Comparison of ENCODE assay signal across 29 cellular contexts in genomic region chr3:126111126-126111551, GRCh38. TPM values are rescaled to one million over a fixed set of nuclear protein-coding genes. Genes with fewer than 3 reads are reported as not detected.
DNase-seq lines count a peak whose midpoint lies in the region; ATAC-seq and TF ChIP-seq lines count a peak whose summit lies in the region.
"Had no signal": no experiment of that assay in that cellular context is flagged by ENCODE, and none has a peak within 500 bp of the region (broad histone marks: within the 10 kb centered on the region; RNA-seq: fewer than 3 reads in every experiment).

No MANE protein-coding gene starts in this region.

- no peak overlapping the region for H3K4me2 ChIP-seq in neuronal stem cell (ENCODE audit: insufficient read depth, low read length, poor library complexity, severe bottlenecking)
- H3K4me2 ChIP-seq: smooth muscle cell had no signal

- H3K36me3 ChIP-seq in right atrium auricular region = no peaks in the 10 kb centered on the region
- no peaks in the 10 kb centered on the region for H3K36me3 ChIP-seq in endodermal cell (ENCODE audit: control insufficient read depth, insufficient read depth, low read length)
- H3K36me3 ChIP-seq in neuronal stem cell (replicated peaks in 1 of 2; ENCODE audit: control insufficient read depth in 2 of 2, insufficient read depth in 2 of 2, low read length in 2 of 2) = no peaks in the 10 kb centered on the region
- H3K36me3 ChIP-seq: esophagus squamous epithelium, HAP-1 had no signal

- H3K4me3 ChIP-seq in right atrium auricular region (no peak overlapping the region), endodermal cell (ENCODE audit: low read length) (no peak overlapping the region), neuronal stem cell (ENCODE audit: low read length in 2 of 2) (no peak overlapping the region)
- H3K4me3 ChIP-seq: esophagus squamous epithelium, HAP-1, heart left ventricle, pancreas, smooth muscle cell, thoracic aorta had no signal

- H3K4me3 Mint-ChIP-seq in endodermal cell = no peak overlapping the region
- H3K4me3 Mint-ChIP-seq: activated CD8-positive, alpha-beta T cell treated with anti-CD3 and anti-CD28 coated beads, Interleukin-2, amount 10 ng/mL, durations not matched to agents 7 days and 5 days; activated naive CD4-positive, alpha-beta T cell treated with anti-CD3 and anti-CD28 coated beads for 36 hours; activated T-cell treated with anti-CD3 and anti-CD28 coated beads, Interleukin-2, amount 50 U/mL, for 4 hours; dendritic cell treated with granulocyte-macrophage colony-stimulating factor and Interleukin-4, amounts not matched to agents 40 ng/mL and 50 ng/mL, for 4 days; naive thymus-derived CD8-positive, alpha-beta T cell had no signal

- no peaks in the 10 kb centered on the region for H3K36me3 Mint-ChIP-seq in endodermal cell (ENCODE audit: low read depth)
- H3K36me3 Mint-ChIP-seq: naive thymus-derived CD8-positive, alpha-beta T cell had no signal

- H3K23ac ChIP-seq in neuronal stem cell (ENCODE audit: low read depth, low read length, poor library complexity) = no peak overlapping the region

- H3K27ac Mint-ChIP-seq in endodermal cell = no peak overlapping the region
- H3K27ac Mint-ChIP-seq: activated CD8-positive, alpha-beta T cell treated with anti-CD3 and anti-CD28 coated beads, Interleukin-2, amount 10 ng/mL, durations not matched to agents 7 days and 5 days; activated naive CD4-positive, alpha-beta T cell treated with anti-CD3 and anti-CD28 coated beads for 36 hours; dendritic cell treated with granulocyte-macrophage colony-stimulating factor and Interleukin-4, amounts not matched to agents 40 ng/mL and 50 ng/mL, for 4 days; naive thymus-derived CD8-positive, alpha-beta T cell had no signal

- no peak overlapping the region for H2BK15ac ChIP-seq in neuronal stem cell (ENCODE audit: low read length)

- no peak overlapping the region for H3K14ac ChIP-seq in neuronal stem cell (ENCODE audit: low read length)

- H3K79me1 ChIP-seq in neuronal stem cell (ENCODE audit: low read depth, low read length) = no peaks in the 10 kb centered on the region

- no peaks in the 10 kb centered on the region for H3K27me3 Mint-ChIP-seq in endodermal cell (ENCODE audit: insufficient read depth)
- H3K27me3 Mint-ChIP-seq: dendritic cell treated with granulocyte-macrophage colony-stimulating factor and Interleukin-4, amounts not matched to agents 40 ng/mL and 50 ng/mL, for 4 days had no signal

- DNase-seq in right atrium auricular region (ENCODE audit: low spot score) (peak; percentile 46), Right ventricle myocardium inferior (ENCODE audit: missing footprints) (no peak), endodermal cell (peak; percentile 23), neuronal stem cell (ENCODE audit: low spot score) (no peak), ureter (ENCODE audit: low spot score) (peak; percentile 38), NCI-H2196 (lab: John Stamatoyannopoulos, UW; ENCODE audit: unreplicated experiment) (no peak)
- DNase-seq: activated CD4-positive, alpha-beta T cell treated with anti-CD3 and anti-CD28 coated beads for 1 hour; activated CD8-positive, alpha-beta T cell treated with anti-CD3 and anti-CD28 coated beads, Interleukin-2, amount 10 ng/mL, durations not matched to agents 7 days and 5 days; activated naive CD4-positive, alpha-beta T cell treated with anti-CD3 and anti-CD28 coated beads for 36 hours; activated T-cell treated with anti-CD3 and anti-CD28 coated beads, Interleukin-2, amount 50 U/mL, for 4 hours; central memory CD4-positive, alpha-beta T cell; esophagus squamous epithelium; foreskin keratinocyte; heart left ventricle; kidney glomerular epithelial cell; NCI-H1417 treated with DMSO at 0.1 percent for 48 hours; NCI-H2029 treated with DMSO at 0.1 percent for 48 hours; NCI-H226; NCI-H748 treated with DMSO at 0.1 percent for 48 hours; Right ventricle myocardium superior; stimulated activated CD4-positive, alpha-beta T cell treated with anti-CD3 and anti-CD28 coated beads, Interleukin-1b, Interleukin-23, amount 100 ng/mL, for 48 hours; stimulated activated naive CD4-positive, alpha-beta T cell treated with Interleukin-2 at 50 U/mL for 16 hours had no signal

- no peak overlapping the region for H3K4ac ChIP-seq in neuronal stem cell (ENCODE audit: low read length)

- H3K4me1 Mint-ChIP-seq in endodermal cell = no peaks in the 10 kb centered on the region
- H3K4me1 Mint-ChIP-seq: naive thymus-derived CD8-positive, alpha-beta T cell had no signal

- H3K9me3 ChIP-seq in right atrium auricular region = no peaks in the 10 kb centered on the region
- no peaks in the 10 kb centered on the region for H3K9me3 ChIP-seq in endodermal cell (ENCODE audit: control insufficient read depth, low read length)
- no peaks in the 10 kb centered on the region for H3K9me3 ChIP-seq in neuronal stem cell (replicated peaks in 1 of 2; ENCODE audit: control insufficient read depth in 2 of 2, insufficient read depth in 1 of 2, low read depth in 1 of 2, low read length in 2 of 2)
- H3K9me3 ChIP-seq: esophagus squamous epithelium, HAP-1, heart left ventricle, pancreas, thoracic aorta had no signal

- H2BK5ac ChIP-seq in neuronal stem cell (ENCODE audit: low read length) = peak overlapping the region; percentile 62

- ATAC-seq in Right ventricle myocardium inferior (no peak), HG03354 (IDR thresholded peaks at IDR 0.05; ENCODE audit: poor library complexity, severe bottlenecking, unreplicated experiment) (no peak)
- ATAC-seq: activated CD8-positive, alpha-beta T cell treated with anti-CD3 and anti-CD28 coated beads, Interleukin-2, amount 10 ng/mL, durations not matched to agents 7 days and 5 days; activated T-cell treated with anti-CD3 and anti-CD28 coated beads, Interleukin-2, amount 50 U/mL, for 4 hours; foreskin keratinocyte; heart left ventricle; naive thymus-derived CD8-positive, alpha-beta T cell; pancreas had no signal

- no peak overlapping the region for H2BK12ac ChIP-seq in neuronal stem cell (ENCODE audit: low read length)

- no peak for TF ChIP-seq CTCF in right atrium auricular region (IDR thresholded peaks at IDR 0.05)
- no peak for TF ChIP-seq CTCF in endodermal cell (conservative IDR thresholded peaks at IDR 0.05)

- no peaks in the 10 kb centered on the region for H3K4me1 ChIP-seq in right atrium auricular region
- H3K4me1 ChIP-seq in endodermal cell (ENCODE audit: control insufficient read depth, insufficient read depth, low read length) = no peaks in the 10 kb centered on the region
- peaks cover 13 to 15% of the 10 kb centered on the region in 2 donors for H3K4me1 ChIP-seq in neuronal stem cell (ENCODE audit: control insufficient read depth in 2 of 2, insufficient read depth in 1 of 2, low read depth in 1 of 2, low read length in 2 of 2)
- H3K4me1 ChIP-seq: esophagus squamous epithelium, foreskin keratinocyte, HAP-1, heart left ventricle, pancreas had no signal

- H3K18ac ChIP-seq in neuronal stem cell (ENCODE audit: low read length) = peak overlapping the region; percentile 38

- no peak overlapping the region for H3K27ac ChIP-seq in right atrium auricular region
- no peak overlapping the region for H3K27ac ChIP-seq in endodermal cell (ENCODE audit: low read depth, low read length)
- H3K27ac ChIP-seq in neuronal stem cell (replicated peaks; ENCODE audit: low read length) = no peak overlapping the region
- H3K27ac ChIP-seq: esophagus squamous epithelium, foreskin keratinocyte, heart left ventricle, pancreas, thoracic aorta had no signal

- 91 to 97% methylated on average over 6 to 10 of the region's 10 CpGs for WGBS in endodermal cell (ENCODE audit: insufficient coverage in 1 of 2, insufficient read length in 1 of 2), 2 experiments
- WGBS in neuronal stem cell (ENCODE audit: extremely low coverage in 2 of 2, insufficient read length in 2 of 2, insufficient replicate concordance in 1 of 2), 2 donors = no CpG with 5 or more reads among the region's 10 CpGs

- H3K27me3 ChIP-seq in right atrium auricular region (no peaks in the 10 kb centered on the region), endodermal cell (ENCODE audit: control insufficient read depth, insufficient read depth, low read length, poor library complexity, severe bottlenecking) (no peaks in the 10 kb centered on the region), neuronal stem cell (ENCODE audit: control insufficient read depth in 3 of 3, insufficient read depth in 3 of 3, low read depth in 1 of 3, low read length in 3 of 3) (peaks cover 0 to 24% (median 0%) of the 10 kb centered on the region in 3 experiments)
- H3K27me3 ChIP-seq: esophagus squamous epithelium, foreskin keratinocyte, heart left ventricle, pancreas had no signal

- intact Hi-C loops in Right ventricle myocardium inferior (cut with DNase I) = no loop called here

- no peaks in the 10 kb centered on the region for H3K9me3 Mint-ChIP-seq in endodermal cell
- H3K9me3 Mint-ChIP-seq: activated naive CD4-positive, alpha-beta T cell treated with anti-CD3 and anti-CD28 coated beads for 36 hours; activated T-cell treated with anti-CD3 and anti-CD28 coated beads, Interleukin-2, amount 50 U/mL, for 4 hours; dendritic cell treated with granulocyte-macrophage colony-stimulating factor and Interleukin-4, amounts not matched to agents 40 ng/mL and 50 ng/mL, for 4 days; naive thymus-derived CD8-positive, alpha-beta T cell had no signal

- H4K91ac ChIP-seq in neuronal stem cell (ENCODE audit: low read depth, low read length, poor library complexity) = no peak overlapping the region

- H3K9ac ChIP-seq in endodermal cell (ENCODE audit: extremely low read depth, low read length, poor library complexity, severe bottlenecking) (no peak overlapping the region), neuronal stem cell (ENCODE audit: low read depth, low read length, poor library complexity) (no peak overlapping the region)

- no peak overlapping the region for H2AFZ ChIP-seq in neuronal stem cell (ENCODE audit: low read length)

- peak overlapping the region; percentile 57 for H2AK5ac ChIP-seq in neuronal stem cell (ENCODE audit: low read depth, low read length)

- no peak overlapping the region for H4K8ac ChIP-seq in neuronal stem cell (ENCODE audit: low read depth, low read length)

- H2BK120ac ChIP-seq in neuronal stem cell (ENCODE audit: low read depth, low read length) = peak overlapping the region; percentile 77

RNA-seq across cellular contexts. Expression of gene SLC41A3, which starts 27.2 kb away (rescaled TPM):
- total RNA-seq in right atrium auricular region = 10 to 100 TPM; 34.1 to 39.6 TPM
- 36.2 TPM for total RNA-seq in Right ventricle myocardium inferior
- total RNA-seq in endodermal cell = 10 to 100 TPM; 46.8 to 50.4 TPM
- polyA plus RNA-seq in endodermal cell (2013, experiment 1 of 2) = 48.2 TPM
- polyA plus RNA-seq in endodermal cell (2013, experiment 2 of 2) = 42.7 TPM
- 46.4 TPM for polyA plus RNA-seq in neuronal stem cell (2013, experiment 1 of 2)
- 47.5 TPM for polyA plus RNA-seq in neuronal stem cell (2013, experiment 2 of 2)
- total RNA-seq in ureter = 72.0 TPM

Comparison
In these comparisons a context has a peak if more than half of its experiments do, and no peak if none do; other contexts are left out.
1. DNase-seq: peak in right atrium auricular region (single experiment), endodermal cell (single experiment) and ureter (single experiment); none in Right ventricle myocardium inferior (single experiment), neuronal stem cell (single experiment) and NCI-H2196 (single experiment).